9 cellular contexts compared by ENCODE assay signal in genomic region chr9:78121488-78121887, GRCh38.
A peak's percentile ranks its signal among the peaks of the same experiment; 100 is the strongest.
DNase-seq lines count a peak whose midpoint lies in the region; ATAC-seq and TF ChIP-seq lines count a peak whose summit lies in the region.
"Had no signal": no experiment of that assay in that cellular context is flagged by ENCODE, and none has a peak within 500 bp of the region (broad histone marks: within the 10 kb centered on the region; RNA-seq: fewer than 3 reads in every experiment).

No MANE protein-coding gene starts in this region.

- H3K27me3 Mint-ChIP-seq in activated T-cell treated with anti-CD3 and anti-CD28 coated beads, Interleukin-2, amount 50 U/mL, for 72 hours (ENCODE audit: low read depth), result no peaks in the 10 kb centered on the region
- peaks cover 58% of the 10 kb centered on the region for H3K27me3 Mint-ChIP-seq in osteocyte (ENCODE audit: unreplicated experiment)

- peaks cover 30% of the 10 kb centered on the region for H3K4me1 Mint-ChIP-seq in activated T-cell treated with anti-CD3 and anti-CD28 coated beads, Interleukin-2, amount 50 U/mL, for 72 hours (ENCODE audit: low read depth)
- H3K4me1 Mint-ChIP-seq in osteocyte (ENCODE audit: unreplicated experiment), result no peaks in the 10 kb centered on the region

- H3K4me2 ChIP-seq in OCI-LY1 (ENCODE audit: low read length), result no peak overlapping the region

- no peak overlapping the region for H2AFZ ChIP-seq in OCI-LY1 (ENCODE audit: low read length)

- no peak for ATAC-seq in activated T-cell treated with anti-CD3 and anti-CD28 coated beads, Interleukin-2, amount 50 U/mL, for 72 hours (replicated peaks in 1 of 2)
- no peak for ATAC-seq in HG02588 (IDR thresholded peaks at IDR 0.05; ENCODE audit: unreplicated experiment)

- H3K27me3 ChIP-seq in OCI-LY1 (ENCODE audit: insufficient read depth, low read length), result no peaks in the 10 kb centered on the region

- no peaks in the 10 kb centered on the region for H3K9me3 ChIP-seq in HEK293 (ENCODE audit: control insufficient read depth, insufficient read depth, low read depth, low read length)
- H3K9me3 ChIP-seq in OCI-LY1 (ENCODE audit: low read length), result no peaks in the 10 kb centered on the region

- POLR2A ChIA-PET in HEK293 (lab: Yijun Ruan, JAX), result no interaction called here

- H3K27ac ChIP-seq in HEK293 (ENCODE audit: extremely low read depth, low read depth, low read length) (no peak overlapping the region), OCI-LY1 (ENCODE audit: low read depth, low read length, poor library complexity, severe bottlenecking) (no peak overlapping the region)
- H3K27ac ChIP-seq: skin epidermis had no signal

- H3K4me1 ChIP-seq in HEK293 (ENCODE audit: control insufficient read depth, insufficient read depth, low read length) (no peaks in the 10 kb centered on the region), OCI-LY1 (ENCODE audit: insufficient read depth, low read length, severe bottlenecking) (no peaks in the 10 kb centered on the region)

- CTCF ChIA-PET in HEK293 (lab: Yijun Ruan, JAX), result interaction anchor here (0.5 to 5.0 kb wide), 32 partner anchors 9 to 688 kb away, joined by 3 to 37 read pairs (median 4); no protein-coding TSS in a partner anchor

- no peak overlapping the region for H3K27ac Mint-ChIP-seq in activated T-cell treated with anti-CD3 and anti-CD28 coated beads, Interleukin-2, amount 50 U/mL, for 72 hours
- no peak overlapping the region for H3K27ac Mint-ChIP-seq in osteocyte (ENCODE audit: unreplicated experiment)

- H3K36me3 Mint-ChIP-seq in activated T-cell treated with anti-CD3 and anti-CD28 coated beads, Interleukin-2, amount 50 U/mL, for 72 hours (ENCODE audit: insufficient read depth in 2 of 2), result peaks cover 0 to 1% of the 10 kb centered on the region in 2 donors
- no peaks in the 10 kb centered on the region for H3K36me3 Mint-ChIP-seq in osteocyte (ENCODE audit: unreplicated experiment)

- H3F3A ChIP-seq in OCI-LY1 (ENCODE audit: insufficient read depth, low read length), result no peaks in the 10 kb centered on the region

- peak; percentile 79 for TF ChIP-seq CTCF in AG09319 (IDR thresholded peaks at IDR 0.05; ENCODE audit: low read depth, low read length)
- no peak for TF ChIP-seq CTCF in HEK293 (tag by site-specific recombination; IDR thresholded peaks at IDR 0.05)
- TF ChIP-seq CTCF in OCI-LY1 (IDR thresholded peaks at IDR 0.05; ENCODE audit: low read length), result peak; percentile 63
- TF ChIP-seq CTCF in fibroblast of villous mesenchyme (IDR thresholded peaks at IDR 0.05; ENCODE audit: insufficient read depth, low read depth, low read length), result peak; percentile 80
- peak; percentile 73 for TF ChIP-seq CTCF in osteocyte (IDR thresholded peaks at IDR 0.05)

- no peaks in the 10 kb centered on the region for H3K9me2 ChIP-seq in OCI-LY1 (ENCODE audit: low read depth, low read length)

- H3K9me3 Mint-ChIP-seq in activated T-cell treated with anti-CD3 and anti-CD28 coated beads, Interleukin-2, amount 50 U/mL, for 72 hours, result no peaks in the 10 kb centered on the region
- no peaks in the 10 kb centered on the region for H3K9me3 Mint-ChIP-seq in osteocyte (ENCODE audit: unreplicated experiment)

- H3K79me2 ChIP-seq in OCI-LY1 (ENCODE audit: insufficient read depth, low read length), result no peaks in the 10 kb centered on the region

- H4K20me1 ChIP-seq in OCI-LY1 (ENCODE audit: insufficient read depth, low read length), result no peaks in the 10 kb centered on the region

- H3K4me3 Mint-ChIP-seq in activated T-cell treated with anti-CD3 and anti-CD28 coated beads, Interleukin-2, amount 50 U/mL, for 72 hours, result no peak overlapping the region
- H3K4me3 Mint-ChIP-seq in osteocyte (ENCODE audit: unreplicated experiment), result no peak overlapping the region

- DNase-seq in AG09319 (ENCODE audit: extremely low read depth, low read depth) (peak; percentile 12), fibroblast of villous mesenchyme (ENCODE audit: low read depth) (peak; percentile 70), osteocyte (ENCODE audit: extremely low spot score, unreplicated experiment) (no peak), ureter (ENCODE audit: low spot score) (peak; percentile 65)
- DNase-seq in activated T-cell treated with anti-CD3 and anti-CD28 coated beads, Interleukin-2, amount 50 U/mL, for 72 hours, result peak; percentile 50 to 60

- no peak overlapping the region for H3K9ac ChIP-seq in OCI-LY1 (ENCODE audit: low read length)

- H3K36me3 ChIP-seq in HEK293 (ENCODE audit: control insufficient read depth in 2 of 2, insufficient read depth in 1 of 2, low read length in 2 of 2) (no peaks in the 10 kb centered on the region), OCI-LY1 (ENCODE audit: insufficient read depth, low read length) (no peaks in the 10 kb centered on the region)

- no peak overlapping the region for H3K4me3 ChIP-seq in HEK293 (ENCODE audit: low read depth, low read length)
- H3K4me3 ChIP-seq in OCI-LY1 (ENCODE audit: low read depth, low read length, poor library complexity, severe bottlenecking), result no peak overlapping the region
- H3K4me3 ChIP-seq in fibroblast of villous mesenchyme (ENCODE audit: low read depth, low read length), result no peak overlapping the region
- H3K4me3 ChIP-seq: skin epidermis had no signal

TF ChIP-seq in HEK293, 187 proteins besides CTCF, POLR2A, EP300 and RAD21:
- no peak for TF ChIP-seq ZNF600 (tag by site-specific recombination; IDR thresholded peaks at IDR 0.05)
- TF ChIP-seq ZNF654 (tag by site-specific recombination; IDR thresholded peaks at IDR 0.05; ENCODE audit: low read depth), result peak; percentile 64
- no peak for TF ChIP-seq YY2 (tag by site-specific recombination; IDR thresholded peaks at IDR 0.05)
- TF ChIP-seq ZNF660 (tag by site-specific recombination; IDR thresholded peaks at IDR 0.05), result 0 out of 2 replicates have a peak, but pooled peaks have one; percentile 34
TF ChIP-seq in HEK293: peak in this region for 2.
